Comparison of ENCODE assay signal across 14 cellular contexts in the genomic region with DNA sequence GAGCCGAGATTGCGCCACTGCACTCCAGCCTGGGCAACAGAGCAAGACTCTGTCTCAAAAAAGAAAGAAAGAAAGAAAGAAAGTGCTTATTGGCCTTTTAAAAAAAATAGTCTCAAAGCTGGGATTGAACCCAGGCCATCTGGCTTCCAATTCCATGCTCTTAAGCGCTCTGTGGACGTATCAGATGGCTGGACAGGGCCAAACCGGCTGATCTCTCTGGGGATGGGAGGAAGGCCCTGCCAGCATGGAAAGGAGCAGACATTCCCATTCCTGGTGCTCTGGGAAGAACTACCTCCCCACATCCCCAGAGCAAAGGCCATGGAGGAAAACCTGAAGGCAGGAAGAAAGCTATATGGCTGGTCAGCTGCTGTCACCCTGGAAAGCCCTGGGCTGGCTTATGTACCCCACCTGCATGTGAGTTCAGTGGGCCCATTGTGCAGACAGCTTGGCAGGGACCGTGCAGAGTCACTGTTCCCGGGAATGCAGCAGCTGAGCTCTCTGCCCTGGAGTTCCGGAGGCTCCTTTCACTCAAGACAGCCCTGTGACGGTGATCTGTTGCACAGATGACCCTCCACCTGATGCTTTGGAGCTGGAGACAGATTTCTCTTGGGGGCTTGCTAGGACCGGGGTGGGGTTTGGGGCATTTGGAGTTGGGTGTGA.
DNase-seq lines count a peak whose midpoint lies in the region; TF ChIP-seq lines count a peak whose summit lies in the region.
"Had no signal": no experiment of that assay in that cellular context is flagged by ENCODE, and none has a peak within 500 bp of the region (broad histone marks: within the 10 kb centered on the region; RNA-seq: fewer than 3 reads in every experiment).

No MANE protein-coding gene starts in this region.

- H2AK5ac ChIP-seq in H9 (ENCODE audit: insufficient read length, low read length) = no peak overlapping the region

- H3K23me2 ChIP-seq in H9 (ENCODE audit: insufficient read length, low read depth, low read length, poor library complexity, severe bottlenecking) = no peaks in the 10 kb centered on the region

- no peak overlapping the region for H2AFZ ChIP-seq in H9 (ENCODE audit: low read length)
- H2AFZ ChIP-seq in OCI-LY1 (ENCODE audit: low read length) = no peak overlapping the region
- H2AFZ ChIP-seq: parathyroid adenoma had no signal

- H3K4me1 Mint-ChIP-seq in H9 = peaks cover 65 to 70% of the 10 kb centered on the region in 2 experiments
- H3K4me1 Mint-ChIP-seq in osteocyte (ENCODE audit: unreplicated experiment) = peaks cover 25% of the 10 kb centered on the region

- H2BK12ac ChIP-seq in H9 (ENCODE audit: insufficient read length, low read depth, low read length) = no peak overlapping the region

- no peaks in the 10 kb centered on the region for H3K27me3 ChIP-seq in H9 (ENCODE audit: insufficient read depth, low read length)
- H3K27me3 ChIP-seq in OCI-LY1 (ENCODE audit: insufficient read depth, low read length) = no peaks in the 10 kb centered on the region
- H3K27me3 ChIP-seq: ascending aorta had no signal

- H3K9me3 ChIP-seq in H9 (ENCODE audit: control insufficient read depth, low read depth, low read length) (no peaks in the 10 kb centered on the region), OCI-LY1 (ENCODE audit: low read length) (no peaks in the 10 kb centered on the region)
- H3K9me3 ChIP-seq: ascending aorta had no signal

- no peak overlapping the region for H4K5ac ChIP-seq in H9 (ENCODE audit: insufficient read length, low read depth, low read length)

- H2BK5ac ChIP-seq in H9 (ENCODE audit: insufficient read length, low read length) = no peak overlapping the region

- H3K9ac ChIP-seq in H9 (ENCODE audit: extremely low read depth, insufficient read length, low read length) (no peak overlapping the region), OCI-LY1 (ENCODE audit: low read length) (no peak overlapping the region; the same call in 1 of the 2 replicates)
- H3K9ac ChIP-seq: parathyroid adenoma had no signal

- H3K56ac ChIP-seq in H9 (ENCODE audit: insufficient read length, low read depth, low read length) = no peak overlapping the region

- H2BK15ac ChIP-seq in H9 (ENCODE audit: low read depth, low read length) = no peak overlapping the region

- peaks cover 17% of the 10 kb centered on the region; the same call in 1 of the 2 replicates for H3K36me3 ChIP-seq in OCI-LY1 (ENCODE audit: insufficient read depth, low read length)
- H3K36me3 ChIP-seq: ascending aorta had no signal

- no peak for DNase-seq in H9
- DNase-seq in fibroblast of gingiva (ENCODE audit: low read depth) = peak; percentile 25
- no peak for DNase-seq in osteocyte (ENCODE audit: extremely low spot score, unreplicated experiment)
- DNase-seq in islet precursor cell = no peak
- no peak for DNase-seq in NCI-H2171 (lab: John Stamatoyannopoulos, UW)
- no peak for DNase-seq in EL
- no peak for DNase-seq in NCI-H2029 (lab: John Stamatoyannopoulos, UW)
- DNase-seq: activated naive CD4-positive, alpha-beta T cell; foreskin melanocyte; left colon; stimulated activated CD4-positive, alpha-beta T cell treated with anti-CD3 and anti-CD28 coated beads, Interleukin-2, amount 100 ng/mL, for 48 hours had no signal

- H3K9me3 Mint-ChIP-seq in H9 (peaks cover 0 to 2% of the 10 kb centered on the region in 2 experiments; a peak in 2 of 5 replicates), osteocyte (ENCODE audit: unreplicated experiment) (peaks cover 4% of the 10 kb centered on the region)

- H3K4me1 ChIP-seq in H9 (ENCODE audit: insufficient read depth, low read length) (peaks cover 16% of the 10 kb centered on the region; the same call in 1 of the 2 replicates), OCI-LY1 (ENCODE audit: insufficient read depth, low read length, severe bottlenecking) (peaks cover 34% of the 10 kb centered on the region)
- H3K4me1 ChIP-seq: ascending aorta, parathyroid adenoma had no signal

- TF ChIP-seq CTCF in H9 (conservative IDR thresholded peaks at IDR 0.05) (no peak), OCI-LY1 (IDR thresholded peaks at IDR 0.05; ENCODE audit: low read length) (no peak), osteocyte (IDR thresholded peaks at IDR 0.05) (no peak)

- H3K14ac ChIP-seq in H9 (ENCODE audit: insufficient read depth, low read length) = no peak overlapping the region; the same call in 1 of the 2 replicates

- no peaks in the 10 kb centered on the region for H3K9me2 ChIP-seq in OCI-LY1 (ENCODE audit: low read depth, low read length)

- H3K4me3 Mint-ChIP-seq in H9 = no peak overlapping the region; a peak in 1 of 5 replicates
- H3K4me3 Mint-ChIP-seq in osteocyte (ENCODE audit: unreplicated experiment) = no peak overlapping the region

- no peak overlapping the region for H3T11ph ChIP-seq in H9 (ENCODE audit: low read length)

- H3K79me1 ChIP-seq in H9 (ENCODE audit: insufficient read depth, low read depth, low read length, poor library complexity, severe bottlenecking) = no peaks in the 10 kb centered on the region

- H3K4me3 ChIP-seq in OCI-LY1 (ENCODE audit: low read depth, low read length, poor library complexity, severe bottlenecking) = no peak overlapping the region
- H3K4me3 ChIP-seq: ascending aorta had no signal

- no peak overlapping the region for H2BK20ac ChIP-seq in H9 (ENCODE audit: low read depth, low read length, poor library complexity, severe bottlenecking)

- H4K8ac ChIP-seq in H9 (replicated peaks; ENCODE audit: insufficient read length, low read depth, low read length) = no peak overlapping the region

- H3K4ac ChIP-seq in H9 (ENCODE audit: low read depth, low read length) = no peak overlapping the region

- H3K18ac ChIP-seq in H9 (ENCODE audit: insufficient read length, low read depth, low read length) = no peak overlapping the region

- no peak overlapping the region for H3K27ac ChIP-seq in H9 (ENCODE audit: insufficient read length, low read depth, low read length)
- peak overlapping the region; percentile 26 for H3K27ac ChIP-seq in OCI-LY1 (ENCODE audit: low read depth, low read length, poor library complexity, severe bottlenecking)
- H3K27ac ChIP-seq: ascending aorta, parathyroid adenoma had no signal

- no peaks in the 10 kb centered on the region; the same call in 1 of the 2 replicates for H3K79me2 ChIP-seq in H9 (ENCODE audit: insufficient read depth, low read length)
- H3K79me2 ChIP-seq in OCI-LY1 (ENCODE audit: insufficient read depth, low read length) = 0 out of 2 replicates have a peak, but pooled peaks cover 2% of the 10 kb centered on the region

- no peaks in the 10 kb centered on the region for H4K20me1 ChIP-seq in H9 (ENCODE audit: control insufficient read depth, insufficient read depth, insufficient read length)
- no peaks in the 10 kb centered on the region for H4K20me1 ChIP-seq in OCI-LY1 (ENCODE audit: insufficient read depth, low read length)

- H3K27me3 Mint-ChIP-seq in H9 (ENCODE audit: low read depth) (no peaks in the 10 kb centered on the region; the same call in 1 of the 2 replicates), osteocyte (ENCODE audit: unreplicated experiment) (no peaks in the 10 kb centered on the region)

- H2BK120ac ChIP-seq in H9 (ENCODE audit: low read depth, low read length, poor library complexity, severe bottlenecking) = no peak overlapping the region

- WGBS in H9 (ENCODE audit: extremely low coverage, insufficient read length, low lambda C conversion rate) = no CpG with 5 or more reads among the region's 10 CpGs

- no peak overlapping the region for H3K4me2 ChIP-seq in H9 (ENCODE audit: insufficient read depth, insufficient read length, low read length)
- H3K4me2 ChIP-seq in OCI-LY1 (ENCODE audit: low read length) = no peak overlapping the region

- no peak overlapping the region for H4K91ac ChIP-seq in H9 (ENCODE audit: insufficient read length, low read depth, low read length)

- H3K36me3 Mint-ChIP-seq in H9 (ENCODE audit: insufficient read depth in 1 of 3, low read depth in 3 of 3) = peaks cover 0 to 15% (median 6%) of the 10 kb centered on the region in 3 experiments; a peak in 3 of 7 replicates
- no peaks in the 10 kb centered on the region for H3K36me3 Mint-ChIP-seq in osteocyte (ENCODE audit: unreplicated experiment)

- no peak overlapping the region for H3K23ac ChIP-seq in H9 (ENCODE audit: insufficient read length, low read depth, low read length)

- H3F3A ChIP-seq in OCI-LY1 (ENCODE audit: insufficient read depth, low read length) = no peaks in the 10 kb centered on the region

- H3K27ac Mint-ChIP-seq in H9 (peak overlapping the region; percentile 78 to 92 (median 85); a peak in 4 of 7 replicates), osteocyte (ENCODE audit: unreplicated experiment) (peak overlapping the region; percentile 57)
